9 cellular contexts compared by ENCODE assay signal in the genomic region with DNA sequence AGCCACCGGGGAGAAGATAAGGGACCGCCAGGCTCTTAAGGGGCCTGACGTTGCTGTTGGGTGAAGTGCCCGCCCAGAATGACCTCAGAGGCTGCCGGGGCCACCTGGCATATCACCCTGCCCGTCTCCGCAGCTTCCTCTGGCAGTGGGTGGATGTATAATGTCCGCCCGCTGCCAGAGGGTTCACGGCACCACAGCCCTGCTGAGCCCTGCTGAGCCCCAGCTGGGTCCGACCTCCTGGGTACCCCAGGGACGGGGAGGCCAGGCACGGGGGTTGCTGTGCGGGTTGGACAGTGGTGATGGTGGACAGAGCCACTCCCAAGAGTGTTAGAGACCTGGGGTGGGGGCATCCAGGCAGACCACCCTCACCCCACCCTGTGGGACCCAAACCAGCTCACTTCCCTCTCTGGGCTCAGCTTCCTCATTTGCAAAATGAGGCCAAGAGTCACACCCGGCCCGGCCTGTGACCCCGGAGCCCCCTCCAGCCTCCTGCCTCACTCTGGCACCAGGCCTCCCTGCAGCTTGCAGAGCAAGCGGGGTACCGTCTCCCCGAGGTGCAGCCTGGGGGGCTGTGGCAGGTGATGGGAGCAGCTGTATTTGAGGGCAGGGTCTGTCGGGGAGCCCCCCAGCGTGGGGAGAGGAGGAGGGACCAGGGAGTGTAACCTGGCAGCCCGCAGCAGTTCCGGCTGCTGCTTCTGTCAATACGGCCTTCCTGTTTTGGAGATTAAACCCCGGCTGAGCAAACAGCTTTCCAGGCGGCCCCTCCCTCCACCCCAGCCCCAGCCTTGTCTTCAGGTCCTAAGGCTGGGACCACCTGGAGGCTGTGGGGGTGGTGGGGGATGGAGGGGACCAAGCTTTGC. TPM values are rescaled to one million over a fixed set of nuclear protein-coding genes. Genes with fewer than 3 reads are reported as not detected.
A peak's percentile ranks its signal among the peaks of the same experiment; 100 is the strongest.
DNase-seq lines count a peak whose midpoint lies in the region; ATAC-seq and TF ChIP-seq lines count a peak whose summit lies in the region.
"Had no signal": no experiment of that assay in that cellular context is flagged by ENCODE, and none has a peak within 500 bp of the region (broad histone marks: within the 10 kb centered on the region; RNA-seq: fewer than 3 reads in every experiment).

No MANE protein-coding gene starts in this region.

- DNase-seq in NCI-H2029 (lab: John Stamatoyannopoulos, UW): peak; percentile 53
- no peak for DNase-seq in NCI-H2029 treated with DMSO at 0.1 percent for 48 hours (lab: John Stamatoyannopoulos, UW)
- DNase-seq in PC-9: no peak
- peak; percentile 81 for DNase-seq in activated naive CD4-positive, alpha-beta T cell treated with anti-CD3 and anti-CD28 coated beads, Interleukin-2, amount 10 ng/mL, durations not matched to agents 7 days and 5 days
- peak in 8 of 9 donors; percentile 50 to 73 (median 68) for DNase-seq in naive thymus-derived CD4-positive, alpha-beta T cell
- no peak for DNase-seq in NCI-H446 (lab: John Stamatoyannopoulos, UW)
- DNase-seq in dorsolateral prefrontal cortex: no peak
- no peak for DNase-seq in NK-92 treated with Interleukin-12 subunit alpha and Interleukin-12 subunit beta, amount 100 ng/mL, for 24 hours (lab: John Stamatoyannopoulos, UW)

- intact Hi-C loops in PC-9 (cut with micrococcal nuclease; ENCODE audit: unreplicated experiment) (no loop called here), dorsolateral prefrontal cortex (cut with DNase I) (no loop called here)
- intact Hi-C loops in naive thymus-derived CD4-positive, alpha-beta T cell (cut with micrococcal nuclease): loop anchor here (1.0 kb wide), 2 partner anchors 8 to 120 kb away; partner anchors contain the start of genes LFNG (in 2 of the 2) and TTYH3 (in 1 of the 2)

- H3K27me3 Mint-ChIP-seq in activated naive CD4-positive, alpha-beta T cell treated with anti-CD3 and anti-CD28 coated beads, Interleukin-2, amount 10 ng/mL, durations not matched to agents 7 days and 5 days: peaks cover 3% of the 10 kb centered on the region
- no peaks in the 10 kb centered on the region for H3K27me3 Mint-ChIP-seq in naive thymus-derived CD4-positive, alpha-beta T cell

- peak overlapping the region; percentile 97 for H3K27ac Mint-ChIP-seq in activated naive CD4-positive, alpha-beta T cell treated with anti-CD3 and anti-CD28 coated beads, Interleukin-2, amount 10 ng/mL, durations not matched to agents 7 days and 5 days
- H3K27ac Mint-ChIP-seq in naive thymus-derived CD4-positive, alpha-beta T cell: peak overlapping the region in 7 of 9 donors; percentile 87 to 99 (median 97)

- no peaks in the 10 kb centered on the region for H3K36me3 ChIP-seq in PC-9 (ENCODE audit: low read depth)
- no peaks in the 10 kb centered on the region for H3K36me3 ChIP-seq in naive thymus-derived CD4-positive, alpha-beta T cell (ENCODE audit: control insufficient read depth in 2 of 3, insufficient read depth in 3 of 3, low read length in 3 of 3)

- no peaks in the 10 kb centered on the region for H3K9me2 ChIP-seq in PC-9 (ENCODE audit: insufficient read depth)

- H3F3A ChIP-seq in PC-9 (ENCODE audit: insufficient read depth, low read depth): peaks cover 24% of the 10 kb centered on the region

- H3K36me3 Mint-ChIP-seq in activated naive CD4-positive, alpha-beta T cell treated with anti-CD3 and anti-CD28 coated beads, Interleukin-2, amount 10 ng/mL, durations not matched to agents 7 days and 5 days: peaks cover 1% of the 10 kb centered on the region
- H3K36me3 Mint-ChIP-seq in naive thymus-derived CD4-positive, alpha-beta T cell: no peaks in the 10 kb centered on the region

- peaks cover 26% of the 10 kb centered on the region for H3K4me1 ChIP-seq in PC-9 (replicated peaks; ENCODE audit: insufficient read depth)
- peaks cover 58 to 66% of the 10 kb centered on the region in 2 donors for H3K4me1 ChIP-seq in naive thymus-derived CD4-positive, alpha-beta T cell (ENCODE audit: control insufficient read depth in 2 of 2, insufficient read depth in 2 of 2, low read length in 2 of 2)

- no peaks in the 10 kb centered on the region for H3K9me3 Mint-ChIP-seq in activated naive CD4-positive, alpha-beta T cell treated with anti-CD3 and anti-CD28 coated beads, Interleukin-2, amount 10 ng/mL, durations not matched to agents 7 days and 5 days
- H3K9me3 Mint-ChIP-seq in naive thymus-derived CD4-positive, alpha-beta T cell: peaks cover 0 to 1% (median 0%) of the 10 kb centered on the region in 11 donors

- 0 out of 2 replicates have a peak overlapping the region, but pooled peaks have one; percentile 16 for H3K4me2 ChIP-seq in PC-9

- CTCF ChIA-PET in PC-9 (lab: Charles Lee): no interaction called here
- CTCF ChIA-PET in activated naive CD4-positive, alpha-beta T cell treated with anti-CD3 and anti-CD28 coated beads, Interleukin-2, amount 10 ng/mL, durations not matched to agents 7 days and 5 days (lab: Charles Lee): interaction anchor here (1.3 kb wide), 1 partner anchor 10 kb away, joined by 4 read pairs; no protein-coding TSS in a partner anchor
- CTCF ChIA-PET in naive thymus-derived CD4-positive, alpha-beta T cell (lab: Charles Lee): interaction anchor here (0.6 to 1.6 kb wide), 4 partner anchors 10 to 102 kb away, joined by 3 to 5 read pairs (median 3); no protein-coding TSS in a partner anchor

- peaks cover 64% of the 10 kb centered on the region for H3K4me1 Mint-ChIP-seq in activated naive CD4-positive, alpha-beta T cell treated with anti-CD3 and anti-CD28 coated beads, Interleukin-2, amount 10 ng/mL, durations not matched to agents 7 days and 5 days
- peaks cover 36 to 63% (median 47%) of the 10 kb centered on the region in 7 donors for H3K4me1 Mint-ChIP-seq in naive thymus-derived CD4-positive, alpha-beta T cell

- H2AFZ ChIP-seq in PC-9: no peak overlapping the region

- POLR2A ChIA-PET in PC-9 (lab: Charles Lee; ENCODE audit: unreplicated experiment): no interaction called here
- POLR2A ChIA-PET in naive thymus-derived CD4-positive, alpha-beta T cell (lab: Charles Lee): interaction anchor here (0.7 to 9.2 kb wide), 11 partner anchors 9 to 199 kb away, joined by 3 to 401 read pairs (median 4); partner anchors contain the start of genes BRAT1, EIF3B, IQCE and LFNG

- H3K4me3 Mint-ChIP-seq in activated naive CD4-positive, alpha-beta T cell treated with anti-CD3 and anti-CD28 coated beads, Interleukin-2, amount 10 ng/mL, durations not matched to agents 7 days and 5 days: peak overlapping the region; percentile 72
- peak overlapping the region in 9 of 10 donors; percentile 73 to 86 (median 84) for H3K4me3 Mint-ChIP-seq in naive thymus-derived CD4-positive, alpha-beta T cell

- TF ChIP-seq CTCF in PC-9 (conservative IDR thresholded peaks at IDR 0.05) (no peak), dorsolateral prefrontal cortex (IDR thresholded peaks at IDR 0.05 in 54 of 56, conservative IDR thresholded peaks at IDR 0.05 in 2 of 56; ENCODE audit: low read depth in 1 of 56, partially characterized antibody in 56 of 56) (no peak)

- H4K20me1 ChIP-seq in PC-9 (ENCODE audit: insufficient read depth): no peaks in the 10 kb centered on the region

- BruUV-seq in PC-9 (replicated peaks; lab: Mats Ljungman, UMichigan): no TSS peak

- no peaks in the 10 kb centered on the region for H3K9me3 ChIP-seq in PC-9 (ENCODE audit: insufficient read depth, low read depth)
- H3K9me3 ChIP-seq in naive thymus-derived CD4-positive, alpha-beta T cell (ENCODE audit: control insufficient read depth in 2 of 3, low read length in 3 of 3): no peaks in the 10 kb centered on the region

- no peak overlapping the region for H3K4me3 ChIP-seq in PC-9
- H3K4me3 ChIP-seq in naive thymus-derived CD4-positive, alpha-beta T cell (ENCODE audit: low read length): peak overlapping the region; percentile 63
- H3K4me3 ChIP-seq in dorsolateral prefrontal cortex: peak overlapping the region in 1 of 59 donors; percentile 8

- peak; percentile 64 for ATAC-seq in naive thymus-derived CD4-positive, alpha-beta T cell

- H3K79me2 ChIP-seq in PC-9 (ENCODE audit: low read depth): no peaks in the 10 kb centered on the region

- H3K27ac ChIP-seq in PC-9 (no peak overlapping the region), dorsolateral prefrontal cortex (peak overlapping the region in 1 of 59 donors; percentile 28)
- peak overlapping the region; percentile 87 for H3K27ac ChIP-seq in naive thymus-derived CD4-positive, alpha-beta T cell (ENCODE audit: low read depth, low read length)

- peaks cover 9% of the 10 kb centered on the region; the same call in 1 of the 2 replicates for H3K27me3 ChIP-seq in PC-9 (ENCODE audit: insufficient read depth, low read depth)
- H3K27me3 ChIP-seq in naive thymus-derived CD4-positive, alpha-beta T cell (ENCODE audit: control insufficient read depth in 2 of 2, insufficient read depth in 2 of 2, low read length in 2 of 2): no peaks in the 10 kb centered on the region
- H3K27me3 ChIP-seq in dorsolateral prefrontal cortex: no peaks in the 10 kb centered on the region

RNA-seq across cellular contexts. Expression of gene LFNG, which starts 8.4 kb away (rescaled TPM):
- total RNA-seq in PC-9 (2021): 21.3 and 24.7 TPM in 2 replicates
- total RNA-seq in naive thymus-derived CD4-positive, alpha-beta T cell: 100 to 1,000 TPM; 114 to 246 (median 151) TPM
- polyA plus RNA-seq in naive thymus-derived CD4-positive, alpha-beta T cell: 1 to 10 TPM; 1.2 to 2.3 TPM
- total RNA-seq in dorsolateral prefrontal cortex: 10 to 100 TPM in 110 of 120 experiments, 1 to 10 TPM in 10; 7.5 to 44.5 (median 15.8) TPM

RNA-seq across cellular contexts. Expression of gene GRIFIN, which starts 34.9 kb away (rescaled TPM):
- not detected in 2 replicates for total RNA-seq in PC-9 (2021)
- total RNA-seq in naive thymus-derived CD4-positive, alpha-beta T cell: not detected
- not detected for polyA plus RNA-seq in naive thymus-derived CD4-positive, alpha-beta T cell
- total RNA-seq in dorsolateral prefrontal cortex: not detected
- total RNA-seq: RPMI7951 had no signal

RNA-seq across cellular contexts. Expression of gene BRAT1, which starts 44.2 kb away (rescaled TPM):
- total RNA-seq in PC-9 (2021) (53.9 and 57.7 TPM in 2 replicates), dorsolateral prefrontal cortex (10 to 100 TPM; 16.7 to 38.4 (median 24.9) TPM)
- 10 to 100 TPM; 24.6 to 45.5 (median 37.0) TPM for total RNA-seq in naive thymus-derived CD4-positive, alpha-beta T cell
- 10 to 100 TPM; 23.4 to 58.9 TPM for polyA plus RNA-seq in naive thymus-derived CD4-positive, alpha-beta T cell

RNA-seq across cellular contexts. Expression of gene IQCE, which starts 47.6 kb away (rescaled TPM):
- 28.3 and 35.8 TPM in 2 replicates for total RNA-seq in PC-9 (2021)
- 10 to 100 TPM in 1 of 5 experiments, 1 to 10 TPM in 4; 4.8 to 10.4 (median 7.5) TPM for total RNA-seq in naive thymus-derived CD4-positive, alpha-beta T cell
- polyA plus RNA-seq in naive thymus-derived CD4-positive, alpha-beta T cell: 1 to 10 TPM; 1.6 to 1.9 TPM
- 10 to 100 TPM; 26.3 to 72.5 (median 45.2) TPM for total RNA-seq in dorsolateral prefrontal cortex

Comparison
In these comparisons a context has a peak if more than half of its experiments do, and no peak if none do; other contexts are left out.
1. DNase-seq: peak in NCI-H2029 (single experiment), activated naive CD4-positive, alpha-beta T cell treated with anti-CD3 and anti-CD28 coated beads, Interleukin-2, amount 10 ng/mL, durations not matched to agents 7 days and 5 days (single experiment) and naive thymus-derived CD4-positive, alpha-beta T cell (8 of 9); none in NCI-H2029 treated with DMSO at 0.1 percent for 48 hours (single experiment), PC-9 (0 of 2), NCI-H446 (0 of 2), dorsolateral prefrontal cortex (0 of 10) and NK-92 treated with Interleukin-12 subunit alpha and Interleukin-12 subunit beta, amount 100 ng/mL, for 24 hours (single experiment).
2. intact Hi-C loops: an anchor here in naive thymus-derived CD4-positive, alpha-beta T cell (1.0 kb wide); none called in PC-9 and dorsolateral prefrontal cortex.